In genomic region chr6:36114798-36115408, GRCh38 we compare ENCODE assay signal across 12 cellular contexts. TPM values are rescaled to one million over a fixed set of nuclear protein-coding genes. Genes with fewer than 3 reads are reported as not detected.
DNase-seq lines count a peak whose midpoint lies in the region; ATAC-seq and TF ChIP-seq lines count a peak whose summit lies in the region.
"Had no signal": no experiment of that assay in that cellular context is flagged by ENCODE, and none has a peak within 500 bp of the region (broad histone marks: within the 10 kb centered on the region; RNA-seq: fewer than 3 reads in every experiment).

No MANE protein-coding gene starts in this region.

- H3K4me3 Mint-ChIP-seq in immature natural killer cell, result peak overlapping the region; percentile 78 to 93 (median 86)

- no peaks in the 10 kb centered on the region for H3K27me3 ChIP-seq in DOHH2 (ENCODE audit: control insufficient read depth, low read length)
- no peaks in the 10 kb centered on the region for H3K27me3 ChIP-seq in Peyer's patch
- H3K27me3 ChIP-seq: foreskin keratinocyte had no signal

- DNase-seq in Peyer's patch (peak in 1 of 3 donors; percentile 36), immature natural killer cell (peak; percentile 62 to 72 (median 68)), HuH-7 (ENCODE audit: low spot score) (no peak)
- no peak for DNase-seq in activated effector memory CD4-positive, alpha-beta T cell treated with Interleukin-2 at 50 U/mL for 16 hours
- DNase-seq in stimulated activated CD4-positive, alpha-beta T cell treated with anti-CD3 and anti-CD28 coated beads, Interleukin-2, amount 100 ng/mL, for 48 hours, result no peak
- DNase-seq: DMS153, foreskin keratinocyte, NCI-H1092 treated with DMSO at 0.1 percent for 48 hours had no signal

- H3K4me2 ChIP-seq in DOHH2 (ENCODE audit: low read length), result peak overlapping the region; percentile 81

- peaks cover 46% of the 10 kb centered on the region for H3F3A ChIP-seq in DOHH2 (ENCODE audit: control insufficient read depth, insufficient read depth)

- H4K20me1 ChIP-seq in DOHH2 (ENCODE audit: control insufficient read depth, insufficient read depth, low read depth, low read length), result no peaks in the 10 kb centered on the region

- H3K79me2 ChIP-seq in DOHH2 (ENCODE audit: control insufficient read depth, low read length), result no peaks in the 10 kb centered on the region

- H3K4me1 ChIP-seq in DOHH2 (ENCODE audit: control insufficient read depth, low read length) (peaks cover 100% of the 10 kb centered on the region), Peyer's patch (peaks cover 0 to 18% (median 7%) of the 10 kb centered on the region in 4 donors)
- H3K4me1 ChIP-seq: foreskin keratinocyte had no signal

- TF ChIP-seq CTCF in DOHH2 (IDR thresholded peaks at IDR 0.05; ENCODE audit: low read depth, low read length, poor library complexity, severe bottlenecking) (no peak), Peyer's patch (IDR thresholded peaks at IDR 0.05) (no peak)

- peaks cover 6 to 27% (median 8%) of the 10 kb centered on the region in 3 donors for H3K36me3 Mint-ChIP-seq in immature natural killer cell

- H3K27ac ChIP-seq in DOHH2 (ENCODE audit: low read depth, low read length) (peak overlapping the region; percentile 90), Peyer's patch (peak overlapping the region in 3 of 4 donors; percentile 24 to 64 (median 52))
- H3K27ac ChIP-seq: foreskin keratinocyte had no signal

- TF ChIP-seq POLR2A in Peyer's patch (IDR thresholded peaks at IDR 0.05), result no peak

- peaks cover 4 to 9% (median 8%) of the 10 kb centered on the region in 3 donors for H3K27me3 Mint-ChIP-seq in immature natural killer cell (ENCODE audit: low read depth in 3 of 3)

- H3K27ac Mint-ChIP-seq in immature natural killer cell, result peak overlapping the region; percentile 95 to 99 (median 96)

- no peaks in the 10 kb centered on the region for H3K9me2 ChIP-seq in DOHH2 (replicated peaks; ENCODE audit: control insufficient read depth, low read length)

- peak; percentile 62 for ATAC-seq in HG02678 (IDR thresholded peaks at IDR 0.05; ENCODE audit: unreplicated experiment)
- ATAC-seq in GM18517 (IDR thresholded peaks at IDR 0.05; ENCODE audit: unreplicated experiment), result no peak
- ATAC-seq: foreskin keratinocyte had no signal

- H3K4me3 ChIP-seq in DOHH2 (ENCODE audit: low read length) (peak overlapping the region; percentile 59), Peyer's patch (no peak overlapping the region)
- H3K4me3 ChIP-seq: skin epidermis had no signal

- H3K9me3 ChIP-seq in DOHH2 (ENCODE audit: control insufficient read depth, insufficient read depth, low read length), result no peaks in the 10 kb centered on the region
- no peaks in the 10 kb centered on the region for H3K9me3 ChIP-seq in Peyer's patch

- no peaks in the 10 kb centered on the region for H3K9me3 Mint-ChIP-seq in immature natural killer cell

- peaks cover 7% of the 10 kb centered on the region for H3K36me3 ChIP-seq in DOHH2 (ENCODE audit: control insufficient read depth, low read length)
- peaks cover 0 to 21% (median 0%) of the 10 kb centered on the region in 3 donors for H3K36me3 ChIP-seq in Peyer's patch

- H3K4me1 Mint-ChIP-seq in immature natural killer cell, result peaks cover 83 to 89% of the 10 kb centered on the region in 2 donors

RNA-seq across cellular contexts. Expression of gene MAPK13, which starts 15.4 kb away (rescaled TPM):
- total RNA-seq in Peyer's patch, result 100 to 1,000 TPM in 3 of 4 donors, 10 to 100 TPM in 1; 66.0 to 149 (median 131) TPM
- polyA plus RNA-seq in immature natural killer cell, result 10 to 100 TPM; 35.2 to 52.1 (median 38.4) TPM

Comparison
In these comparisons a context has a peak if more than half of its experiments do, and no peak if none do; other contexts are left out.
1. DNase-seq: peak in immature natural killer cell (3 of 3); none in activated effector memory CD4-positive, alpha-beta T cell treated with Interleukin-2 at 50 U/mL for 16 hours (single experiment), stimulated activated CD4-positive, alpha-beta T cell treated with anti-CD3 and anti-CD28 coated beads, Interleukin-2, amount 100 ng/mL, for 48 hours (0 of 2) and HuH-7 (single experiment).